Comparison of ENCODE assay signal across 9 cellular contexts in the genomic region with DNA sequence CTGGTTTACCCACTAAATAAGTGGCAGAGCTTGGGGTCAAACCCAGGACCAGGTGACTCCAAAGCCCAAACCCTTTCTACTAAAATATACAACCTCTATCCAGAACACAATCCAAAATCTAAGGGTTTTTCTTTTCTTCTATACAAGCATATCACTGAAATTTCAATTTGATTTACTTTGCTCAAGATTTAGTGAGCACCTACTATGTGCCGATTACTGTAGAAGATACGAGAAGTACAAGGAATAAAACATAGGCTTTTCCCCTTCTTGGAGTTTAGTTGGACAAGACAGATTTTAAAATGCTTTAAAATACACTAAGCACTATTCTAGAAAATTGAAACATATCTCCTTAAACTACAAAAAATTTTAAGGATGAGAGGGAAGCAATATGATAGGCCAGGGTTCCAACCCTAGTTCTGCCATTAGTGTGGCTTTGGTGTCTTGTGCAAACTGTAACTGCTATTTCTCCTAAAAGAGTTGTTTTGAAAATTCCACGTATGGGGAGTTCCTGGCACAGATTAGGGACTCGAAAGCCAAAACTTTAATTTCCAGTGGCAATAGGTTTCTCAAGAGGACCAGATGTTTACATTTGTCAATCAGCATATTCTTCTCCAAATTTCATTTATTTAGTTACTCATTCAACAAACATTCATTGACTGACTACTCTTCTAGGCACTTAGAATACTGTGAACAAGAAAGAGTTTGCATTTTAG. TPM values are rescaled to one million over a fixed set of nuclear protein-coding genes. Genes with fewer than 3 reads are reported as not detected.
DNase-seq lines count a peak whose midpoint lies in the region; ATAC-seq and TF ChIP-seq lines count a peak whose summit lies in the region.
"Had no signal": no experiment of that assay in that cellular context is flagged by ENCODE, and none has a peak within 500 bp of the region (broad histone marks: within the 10 kb centered on the region; RNA-seq: fewer than 3 reads in every experiment).

No MANE protein-coding gene starts in this region.

- H3K79me2 ChIP-seq in GM23248 (ENCODE audit: insufficient read depth) = peaks cover 82% of the 10 kb centered on the region

- no peaks in the 10 kb centered on the region for H3K27me3 Mint-ChIP-seq in stimulated activated memory B cell treated with anti-CD40 and anti-IgM and Interleukin-4, amounts not matched to agents 10 μg/mL and 1 μg/mL and 100 μg/mL, for 72 hours

- H3K36me3 Mint-ChIP-seq in stimulated activated memory B cell treated with anti-CD40 and anti-IgM and Interleukin-4, amounts not matched to agents 10 μg/mL and 1 μg/mL and 100 μg/mL, for 72 hours = peaks cover 3% of the 10 kb centered on the region

- peaks cover 41% of the 10 kb centered on the region for H3K4me1 ChIP-seq in GM23248 (ENCODE audit: insufficient read depth)

- H3K36me3 ChIP-seq in GM23248 (ENCODE audit: low read depth) = peaks cover 9% of the 10 kb centered on the region; the same call in 1 of the 2 replicates

- ATAC-seq in stimulated activated memory B cell treated with anti-CD40 and anti-IgM and Interleukin-4, amounts not matched to agents 10 μg/mL and 1 μg/mL and 100 μg/mL, for 72 hours = no peak
- ATAC-seq in GM19324 (IDR thresholded peaks at IDR 0.05; ENCODE audit: low FRiP score, unreplicated experiment) (no peak), left colon (no peak), HG03159 (IDR thresholded peaks at IDR 0.05; ENCODE audit: unreplicated experiment) (no peak)

- CTCF ChIA-PET in RWPE1 (lab: Yijun Ruan, JAX) = no interaction called here

- no peaks in the 10 kb centered on the region for H3K9me3 ChIP-seq in GM23248 (ENCODE audit: low read depth)

- in situ Hi-C loops in GM23248 (cut with MboI) = no loop called here

- no peaks in the 10 kb centered on the region for H3K9me2 ChIP-seq in GM23248 (ENCODE audit: insufficient read depth)

- H3K27ac Mint-ChIP-seq in stimulated activated memory B cell treated with anti-CD40 and anti-IgM and Interleukin-4, amounts not matched to agents 10 μg/mL and 1 μg/mL and 100 μg/mL, for 72 hours = peak overlapping the region; percentile 48

- H3K27me3 ChIP-seq in GM23248 (replicated peaks; ENCODE audit: insufficient read depth) = no peaks in the 10 kb centered on the region

- no peak overlapping the region for H3K4me3 Mint-ChIP-seq in stimulated activated memory B cell treated with anti-CD40 and anti-IgM and Interleukin-4, amounts not matched to agents 10 μg/mL and 1 μg/mL and 100 μg/mL, for 72 hours

- peaks cover 22% of the 10 kb centered on the region for H3F3A ChIP-seq in GM23248 (ENCODE audit: insufficient read depth)

- H4K20me1 ChIP-seq in GM23248 (ENCODE audit: insufficient read depth) = no peaks in the 10 kb centered on the region

- 51 to 54% methylated on average over 4 of the region's 4 CpGs for WGBS in GM23248 (ENCODE audit: low coverage in 1 of 2, low lambda C conversion rate in 2 of 2, missing lambda C conversion rate in 2 of 2), 2 experiments

- POLR2A ChIA-PET in RWPE1 (lab: Yijun Ruan, JAX; ENCODE audit: low non-redundant PET) = no interaction called here

- no peaks in the 10 kb centered on the region for H3K9me3 Mint-ChIP-seq in stimulated activated memory B cell treated with anti-CD40 and anti-IgM and Interleukin-4, amounts not matched to agents 10 μg/mL and 1 μg/mL and 100 μg/mL, for 72 hours

- H3K4me3 ChIP-seq in GM23248 = peak overlapping the region; percentile 85
- peak overlapping the region; percentile 77 for H3K4me3 ChIP-seq in fibroblast of pulmonary artery (replicated peaks; ENCODE audit: low read depth, low read length)

- peak overlapping the region; percentile 97 for H3K9ac ChIP-seq in GM23248
- H3K9ac ChIP-seq: parathyroid adenoma had no signal

- H3K27ac ChIP-seq in GM23248 (peak overlapping the region; percentile 98), RWPE1 (no peak overlapping the region)

- H3K4me2 ChIP-seq in GM23248 (ENCODE audit: unreplicated experiment) = peak overlapping the region; percentile 91

- peaks cover 48% of the 10 kb centered on the region for H3K4me1 Mint-ChIP-seq in stimulated activated memory B cell treated with anti-CD40 and anti-IgM and Interleukin-4, amounts not matched to agents 10 μg/mL and 1 μg/mL and 100 μg/mL, for 72 hours

- H2AFZ ChIP-seq in GM23248 = no peak overlapping the region
- H2AFZ ChIP-seq: parathyroid adenoma had no signal

- TF ChIP-seq CTCF in RWPE1 (conservative IDR thresholded peaks at IDR 0.05; ENCODE audit: low read depth) (no peak), fibroblast of pulmonary artery (IDR thresholded peaks at IDR 0.05; ENCODE audit: low read length, missing control alignments) (no peak)

- intact Hi-C loops in left colon (cut with DNase I, micrococcal nuclease) = no loop called here

- peak; percentile 73 for DNase-seq in GM23248
- peak; percentile 20 for DNase-seq in RWPE1 (ENCODE audit: low spot score)
- peak; percentile 83 for DNase-seq in fibroblast of pulmonary artery (ENCODE audit: low read depth)
- no peak for DNase-seq in left colon
- DNase-seq: GOT3 had no signal

RNA-seq across cellular contexts. Expression of gene L3HYPDH, which starts 2.6 kb away (rescaled TPM):
- 65.1 and 89.2 TPM in 2 replicates for total RNA-seq in GM23248 (2014; rRNA removed; shearing (Covaris generic))
- polyA plus RNA-seq in GM23248 (2016; fragmentation: Nextera tagmentation; extraction: Ambion mirVana) = 68.9 and 69.3 TPM in 2 replicates
- 10 to 100 TPM; 13.6 to 16.9 TPM for total RNA-seq in left colon

RNA-seq across cellular contexts. Expression of gene JKAMP, which starts 2.8 kb away (rescaled TPM):
- 120 and 197 TPM in 2 replicates for total RNA-seq in GM23248 (2014; rRNA removed; shearing (Covaris generic))
- polyA plus RNA-seq in GM23248 (2016; fragmentation: Nextera tagmentation; extraction: Ambion mirVana) = 89.2 and 93.4 TPM in 2 replicates
- total RNA-seq in left colon = 10 to 100 TPM; 33.6 to 40.8 TPM

RNA-seq across cellular contexts. Expression of gene GPR135, which starts 16.4 kb away (rescaled TPM):
- total RNA-seq in GM23248 (2014; rRNA removed; shearing (Covaris generic)) = 2.6 and 5.8 TPM in 2 replicates
- 1.3 and 1.5 TPM in 2 replicates for polyA plus RNA-seq in GM23248 (2016; fragmentation: Nextera tagmentation; extraction: Ambion mirVana)
- total RNA-seq in left colon = 1 to 10 TPM; 1.5 to 2.0 TPM

Comparison
In these comparisons a context has a peak if more than half of its experiments do, and no peak if none do; other contexts are left out.
1. DNase-seq: peak in GM23248 (single experiment), RWPE1 (single experiment) and fibroblast of pulmonary artery (single experiment); none in left colon (0 of 2).